Comparison of ENCODE assay signal across 9 cellular contexts in genomic region chr9:129835128-129835859, GRCh38. TPM values are rescaled to one million over a fixed set of nuclear protein-coding genes. Genes with fewer than 3 reads are reported as not detected.
A peak's percentile ranks its signal among the peaks of the same experiment; 100 is the strongest.
DNase-seq lines count a peak whose midpoint lies in the region; ATAC-seq, FAIRE-seq and TF ChIP-seq lines count a peak whose summit lies in the region.
"Had no signal": no experiment of that assay in that cellular context is flagged by ENCODE, and none has a peak within 500 bp of the region (broad histone marks: within the 10 kb centered on the region; RNA-seq: fewer than 3 reads in every experiment).

C9orf78 (minus strand) TSS chr9:129835275; CDS start chr9:129835221, 54 bp downstream.
USP20 (plus strand) TSS chr9:129835458; CDS start chr9:129852556, 17,098 bp downstream.

- ATAC-seq in HG03442 (IDR thresholded peaks at IDR 0.05; ENCODE audit: unreplicated experiment): peak; percentile 95
- peak; percentile 87 for ATAC-seq in activated CD4-positive, alpha-beta T cell treated with anti-CD3 and anti-CD28 coated beads for 36 hours

- peak within 1 kb of the TSS; percentile 96 for H3K4me3 Mint-ChIP-seq in activated CD4-positive, alpha-beta T cell treated with anti-CD3 and anti-CD28 coated beads for 36 hours
- H3K4me3 Mint-ChIP-seq in chondrocyte (ENCODE audit: unreplicated experiment): peak within 1 kb of the TSS; percentile 99

- FAIRE-seq in GM19239 (lab: Jason Lieb, UNC): peak; percentile 65
- FAIRE-seq: TTC549 had no signal

- H3K27me3 Mint-ChIP-seq in activated CD4-positive, alpha-beta T cell treated with anti-CD3 and anti-CD28 coated beads for 36 hours: no peaks in the 10 kb centered on the region
- no peaks in the 10 kb centered on the region for H3K27me3 Mint-ChIP-seq in chondrocyte (ENCODE audit: low read depth)

- CTCF ChIA-PET in activated CD4-positive, alpha-beta T cell treated with anti-CD3 and anti-CD28 coated beads for 36 hours (lab: Charles Lee): interaction anchor here (0.6 kb wide), 1 partner anchor 597 kb away, joined by 3 read pairs; no protein-coding TSS in a partner anchor

- peaks cover 37% of the 10 kb centered on the region for H3K36me3 Mint-ChIP-seq in activated CD4-positive, alpha-beta T cell treated with anti-CD3 and anti-CD28 coated beads for 36 hours (ENCODE audit: low read depth)
- peaks cover 7% of the 10 kb centered on the region for H3K36me3 Mint-ChIP-seq in chondrocyte (ENCODE audit: low read depth)

- POLR2A ChIA-PET in activated CD4-positive, alpha-beta T cell treated with anti-CD3 and anti-CD28 coated beads for 36 hours (lab: Charles Lee): interaction anchor here (0.6 to 1.5 kb wide), 3 partner anchors 29 to 54 kb away, joined by 3 to 4 read pairs (median 3); no protein-coding TSS in a partner anchor

- DNase-seq in Ammon's horn (ENCODE audit: low spot score) (peak; percentile 99), GM19239 (ENCODE audit: insufficient read length, low spot score) (peak; percentile 91), NCI-H524 (lab: John Stamatoyannopoulos, UW) (peak; percentile 93 to 99), chondrocyte (ENCODE audit: low spot score) (peak; percentile 97), kidney glomerular epithelial cell (lab: John Stamatoyannopoulos, UW) (peak; percentile 84)
- DNase-seq in activated CD4-positive, alpha-beta T cell treated with anti-CD3 and anti-CD28 coated beads for 36 hours: peak; percentile 99
- peak; percentile 93 to 98 for DNase-seq in stimulated activated CD4-positive, alpha-beta T cell treated with anti-CD3 and anti-CD28 coated beads, Interleukin-15, amount 100 ng/mL, for 48 hours (ENCODE audit: low read depth in 2 of 2)

- H3K9me3 Mint-ChIP-seq in activated CD4-positive, alpha-beta T cell treated with anti-CD3 and anti-CD28 coated beads for 36 hours (ENCODE audit: low read depth): no peaks in the 10 kb centered on the region
- H3K9me3 Mint-ChIP-seq in chondrocyte (ENCODE audit: low read depth): no peaks in the 10 kb centered on the region

- peak; percentile 30 for TF ChIP-seq CTCF in chondrocyte (IDR thresholded peaks at IDR 0.05)

- H3K4me1 Mint-ChIP-seq in activated CD4-positive, alpha-beta T cell treated with anti-CD3 and anti-CD28 coated beads for 36 hours: peaks cover 56% of the 10 kb centered on the region
- H3K4me1 Mint-ChIP-seq in chondrocyte (ENCODE audit: low read depth): peaks cover 54% of the 10 kb centered on the region

- intact Hi-C loops in activated CD4-positive, alpha-beta T cell treated with anti-CD3 and anti-CD28 coated beads for 36 hours (cut with DNase I, micrococcal nuclease): loop anchor here (1.0 to 10.0 kb wide), 10 partner anchors 11 to 510 kb away; partner anchors contain the start of genes TOR1A (in 2 of the 2), ASB6 (in 1 of the 2), FNBP1 (in 1 of the 2) and TOR1B (in 1 of the 2)

- peak within 1 kb of the TSS; percentile 96 for H3K27ac Mint-ChIP-seq in activated CD4-positive, alpha-beta T cell treated with anti-CD3 and anti-CD28 coated beads for 36 hours
- peak within 1 kb of the TSS; percentile 98 for H3K27ac Mint-ChIP-seq in chondrocyte (ENCODE audit: unreplicated experiment)

RNA-seq across cellular contexts. Expression of gene C9orf78, which starts in this region (rescaled TPM):
- 10 to 100 TPM; 42.8 to 59.8 TPM for total RNA-seq in activated CD4-positive, alpha-beta T cell treated with anti-CD3 and anti-CD28 coated beads for 36 hours
- total RNA-seq in chondrocyte: 37.3 to 45.7 TPM (median 37.7 TPM) in 3 replicates

RNA-seq across cellular contexts. Expression of gene USP20, which starts in this region (rescaled TPM):
- 10 to 100 TPM; 37.6 to 48.5 TPM for total RNA-seq in activated CD4-positive, alpha-beta T cell treated with anti-CD3 and anti-CD28 coated beads for 36 hours
- total RNA-seq in chondrocyte: 21.3 to 29.6 TPM (median 23.9 TPM) in 3 replicates

Comparison
In these comparisons a context has a peak if more than half of its experiments do, and no peak if none do; other contexts are left out.
1. Peak in every context shown above with its lines: DNase-seq and ATAC-seq.